In the genomic region with DNA sequence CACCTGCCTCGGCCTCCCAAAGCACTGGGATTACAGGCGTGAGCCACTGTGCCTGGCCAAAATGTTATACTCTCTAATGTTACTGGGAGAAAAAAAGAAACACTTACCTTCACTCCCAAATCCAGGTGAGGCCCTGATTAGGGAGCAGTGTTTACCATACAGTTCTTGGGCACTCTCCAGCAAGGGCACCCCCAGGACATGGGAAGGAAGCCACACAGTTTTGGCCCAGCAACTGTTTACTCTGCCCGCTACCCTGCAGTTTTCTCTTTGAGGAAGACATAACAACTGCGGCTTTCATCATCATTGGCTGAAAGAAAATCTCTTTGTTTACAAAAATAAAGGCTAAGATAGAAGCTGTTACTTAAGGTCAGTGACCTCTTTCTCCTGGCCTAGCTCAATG, we compare ENCODE assay signal across 22 cellular contexts.
"Had no signal": no experiment of that assay in that cellular context is flagged by ENCODE, and none has a peak within 500 bp of the region (broad histone marks: within the 10 kb centered on the region; RNA-seq: fewer than 3 reads in every experiment).

No MANE protein-coding gene starts in this region.

- H3K27ac ChIP-seq: gastrocnemius medialis, heart left ventricle, left ventricle myocardium inferior, ovary, sigmoid colon, thoracic aorta, upper lobe of right lung had no signal

- H3K27me3 ChIP-seq: heart left ventricle, ovary, sigmoid colon, upper lobe of right lung had no signal

- H3K36me3 ChIP-seq: gastrocnemius medialis, heart left ventricle, left ventricle myocardium inferior, ovary, sigmoid colon, thoracic aorta, upper lobe of right lung had no signal

- ATAC-seq: activated CD4-positive, CD25-positive, alpha-beta regulatory T cell treated with anti-CD3 and anti-CD28 coated beads, Interleukin-2, amount 50 U/mL, for 24 hours; activated T-cell treated with anti-CD3 and anti-CD28 coated beads, Interleukin-2, amount 50 U/mL, for 4 hours; gastrocnemius medialis; heart left ventricle; stimulated activated effector memory CD8-positive, alpha-beta T cell treated with anti-CD3 and anti-CD28 coated beads, Interleukin-12 subunit alpha, Interleukin-12 subunit beta, amount 100 ng/mL, for 72 hours; upper lobe of right lung had no signal

- H3K4me1 ChIP-seq: gastrocnemius medialis, heart left ventricle, left ventricle myocardium inferior, sigmoid colon, upper lobe of right lung had no signal

- H3K4me3 ChIP-seq: gastrocnemius medialis, heart left ventricle, left ventricle myocardium inferior, ovary, sigmoid colon, thoracic aorta, upper lobe of right lung had no signal

- DNase-seq: activated CD4-positive, alpha-beta T cell treated with anti-CD3 and anti-CD28 coated beads, Interleukin-2, amount 10 ng/mL, durations not matched to agents 7 days and 5 days; activated CD8-positive, alpha-beta memory T cell treated with anti-CD3 and anti-CD28 coated beads, Interleukin-2, amount 50 U/mL, for 4 hours; activated effector memory CD4-positive, alpha-beta T cell treated with Interleukin-2 at 50 U/mL for 16 hours; activated naive CD4-positive, alpha-beta T cell treated with anti-CD3 and anti-CD28 coated beads, Interleukin-2, amount 10 ng/mL, durations not matched to agents 7 days and 5 days; activated T-cell treated with anti-CD3 and anti-CD28 coated beads, Interleukin-2, amount 50 U/mL, for 4 hours; aorta; cerebellar nuclear complex; cortex of kidney; gastrocnemius medialis; heart left ventricle; immature natural killer cell; kidney glomerular epithelial cell; left ventricle myocardium inferior; naive B cell; ovary; sigmoid colon; stimulated activated CD4-positive, alpha-beta T cell treated with anti-CD3 and anti-CD28 coated beads, Interleukin-4, amount 100 ng/mL, for 24 hours; T-helper 1 cell; upper lobe of right lung had no signal

- H3K9me3 ChIP-seq: gastrocnemius medialis, heart left ventricle, left ventricle myocardium inferior, ovary, sigmoid colon, thoracic aorta, upper lobe of right lung had no signal
